23 cellular contexts compared by ENCODE assay signal in the genomic region with DNA sequence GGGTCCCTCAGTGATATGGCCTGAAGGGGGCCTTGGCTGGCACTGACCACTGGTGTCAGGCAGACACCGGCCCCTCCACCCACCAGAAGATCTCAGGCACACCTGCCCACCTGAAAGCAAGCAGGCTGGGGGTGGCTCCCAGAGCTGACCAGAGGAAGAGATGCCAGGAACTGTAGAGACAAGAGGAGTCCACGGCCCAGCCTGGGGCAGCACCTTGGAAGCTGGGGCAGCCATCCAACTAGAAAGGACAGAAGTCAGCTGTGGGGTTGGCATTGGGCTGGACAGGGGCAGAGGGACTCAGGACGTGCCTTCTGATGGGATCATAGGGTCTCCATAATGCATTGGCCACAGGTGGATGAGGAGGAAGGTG.
"Had no signal": no experiment of that assay in that cellular context is flagged by ENCODE, and none has a peak within 500 bp of the region (broad histone marks: within the 10 kb centered on the region; RNA-seq: fewer than 3 reads in every experiment).

No MANE protein-coding gene starts in this region.

- H2AFZ ChIP-seq: hepatocyte had no signal

- H3K4me1 ChIP-seq: gastrocnemius medialis had no signal

- ATAC-seq: gastrocnemius medialis, left colon, left lobe of liver had no signal

- H3K4me2 ChIP-seq: hepatocyte had no signal

- DNase-seq: dermis blood vessel endothelial cell; dorsolateral prefrontal cortex; effector CD4-positive, alpha-beta T cell; effector memory CD4-positive, alpha-beta T cell; esophagus squamous epithelium; foreskin fibroblast; foreskin melanocyte; gastrocnemius medialis; glutamatergic neuron; head of caudate nucleus; hypothalamus; immature natural killer cell; islet precursor cell; kidney; kidney glomerular epithelial cell; left colon; mammary epithelial cell; mesendoderm; midbrain had no signal

- H3K27ac ChIP-seq: coronary artery, dorsolateral prefrontal cortex, esophagus squamous epithelium, gastrocnemius medialis, hepatocyte had no signal

- H3K9me3 ChIP-seq: gastrocnemius medialis had no signal

- H3K79me2 ChIP-seq: hepatocyte had no signal

- H3K36me3 ChIP-seq: esophagus squamous epithelium, gastrocnemius medialis had no signal

- H3K4me3 ChIP-seq: coronary artery, dorsolateral prefrontal cortex, esophagus squamous epithelium, gastrocnemius medialis, hepatocyte, lung had no signal

- H3K27me3 ChIP-seq: dorsolateral prefrontal cortex, esophagus squamous epithelium, gastrocnemius medialis, hepatocyte had no signal
